Comparison of ENCODE assay signal across 2 cellular contexts in genomic region chr13:26213982-26214381, GRCh38.
TF ChIP-seq lines count a peak whose summit lies in the region.

No MANE protein-coding gene starts in this region.

TF ChIP-seq in HepG2, 621 proteins besides CTCF, POLR2A, EP300 and RAD21 (continues in another document):
- no peak for TF ChIP-seq AHDC1 (CRISPR knock-in tag; IDR thresholded peaks at IDR 0.05; ENCODE audit: borderline replicate concordance)
- TF ChIP-seq STAT5B (CRISPR knock-in tag; IDR thresholded peaks at IDR 0.05), result no peak
- no peak for TF ChIP-seq ZNF407 (CRISPR knock-in tag; IDR thresholded peaks at IDR 0.05; ENCODE audit: not compliant biosample characterization)
- no peak for TF ChIP-seq ZNF256 (CRISPR knock-in tag; conservative IDR thresholded peaks at IDR 0.05)
- no peak for TF ChIP-seq ZNF207 (IDR thresholded peaks at IDR 0.05; ENCODE audit: borderline replicate concordance)
- peak; percentile 70 for TF ChIP-seq CEBPB (IDR thresholded peaks at IDR 0.05; ENCODE audit: borderline replicate concordance, low read depth, low read length)
- TF ChIP-seq ZNF704 (CRISPR knock-in tag; IDR thresholded peaks at IDR 0.05; ENCODE audit: borderline replicate concordance), result no peak
- TF ChIP-seq ZMYM3 (CRISPR knock-in tag; IDR thresholded peaks at IDR 0.05), result no peak

TF ChIP-seq in H1, 55 proteins besides CTCF, POLR2A, EP300 and RAD21:
- TF ChIP-seq USF2 (IDR thresholded peaks at IDR 0.05; ENCODE audit: low read length), result no peak
- TF ChIP-seq CEBPB (IDR thresholded peaks at IDR 0.05; ENCODE audit: low read depth, low read length), result peak; percentile 40; the same call in 1 of the 2 replicates
